Comparison of ENCODE assay signal across 31 cellular contexts in genomic region chr17:73987395-73987794, GRCh38.
"Had no signal": no experiment of that assay in that cellular context is flagged by ENCODE, and none has a peak within 500 bp of the region (broad histone marks: within the 10 kb centered on the region; RNA-seq: fewer than 3 reads in every experiment).

No MANE protein-coding gene starts in this region.

- H3K27me3 ChIP-seq: body of pancreas, colonic mucosa had no signal

- FAIRE-seq: endometrium, endothelial cell of umbilical vein had no signal

- H3K9me3 ChIP-seq: adrenal gland, body of pancreas, colonic mucosa, esophagus squamous epithelium, gastroesophageal sphincter had no signal

- H3K4me1 ChIP-seq: adrenal gland, body of pancreas, colonic mucosa, gastroesophageal sphincter had no signal

- H3K4me3 ChIP-seq: adrenal gland, body of pancreas, colonic mucosa, esophagus squamous epithelium, gastroesophageal sphincter had no signal

- H3K36me3 ChIP-seq: adrenal gland, colonic mucosa, esophagus squamous epithelium, gastroesophageal sphincter, WERI-Rb-1 had no signal

- H3K27ac ChIP-seq: adrenal gland, body of pancreas, colonic mucosa, epithelial cell of prostate, esophagus squamous epithelium, gastroesophageal sphincter, WERI-Rb-1 had no signal

- DNase-seq: activated B cell treated with CpG ODN at 0.5 μM for 24 hours; activated CD4-positive, alpha-beta memory T cell treated with anti-CD3 and anti-CD28 coated beads for 36 hours; activated CD4-positive, alpha-beta T cell treated with anti-CD3 and anti-CD28 coated beads, Interleukin-2, amount 10 ng/mL, durations not matched to agents 24 days and 14 days; activated CD8-positive, alpha-beta memory T cell treated with anti-CD3 and anti-CD28 coated beads, Interleukin-2, amount 10 ng/mL, durations not matched to agents 7 days and 5 days; activated CD8-positive, alpha-beta memory T cell treated with anti-CD3 and anti-CD28 coated beads, Interleukin-2, amount 50 U/mL, for 4 hours; activated CD8-positive, alpha-beta T cell treated with anti-CD3 and anti-CD28 coated beads, Interleukin-2, amount 10 ng/mL, durations not matched to agents 7 days and 5 days; activated effector memory CD4-positive, alpha-beta T cell treated with anti-CD3 and anti-CD28 coated beads, Interleukin-2, amount 50 U/mL, for 16 hours; activated naive CD4-positive, alpha-beta T cell treated with anti-CD3 and anti-CD28 coated beads for 36 hours; activated naive CD8-positive, alpha-beta T cell treated with anti-CD3 and anti-CD28 coated beads for 36 hours; activated naive CD8-positive, alpha-beta T cell treated with anti-CD3 and anti-CD28 coated beads, Interleukin-2, amount 50 U/mL, for 24 hours; activated T-cell treated with anti-CD3 and anti-CD28 coated beads, Interleukin-2, amount 50 U/mL, for 1 hour; activated T-cell treated with anti-CD3 and anti-CD28 coated beads, Interleukin-2, amount 50 U/mL, for 48 hours; adrenal gland; amygdala; aorta; body of pancreas; central memory CD4-positive, alpha-beta T cell; cerebellar nuclear complex; colonic mucosa; effector CD8-positive, alpha-beta T cell; esophagus squamous epithelium; foreskin melanocyte; T-helper 1 cell; T-helper 17 cell; T1000; WERI-Rb-1 had no signal

- ATAC-seq: activated CD4-positive, CD25-positive, alpha-beta regulatory T cell treated with anti-CD3 and anti-CD28 coated beads, Interleukin-2, amount 50 U/mL, for 24 hours; activated CD8-positive, alpha-beta memory T cell treated with anti-CD3 and anti-CD28 coated beads, Interleukin-2, amount 10 ng/mL, durations not matched to agents 7 days and 5 days; activated CD8-positive, alpha-beta T cell treated with anti-CD3 and anti-CD28 coated beads, Interleukin-2, amount 10 ng/mL, durations not matched to agents 7 days and 5 days; activated naive CD8-positive, alpha-beta T cell treated with anti-CD3 and anti-CD28 coated beads, Interleukin-2, amount 50 U/mL, for 24 hours; body of pancreas; gastroesophageal sphincter; T-helper 17 cell had no signal
